Comparison of ENCODE assay signal across 10 cellular contexts in the genomic region with DNA sequence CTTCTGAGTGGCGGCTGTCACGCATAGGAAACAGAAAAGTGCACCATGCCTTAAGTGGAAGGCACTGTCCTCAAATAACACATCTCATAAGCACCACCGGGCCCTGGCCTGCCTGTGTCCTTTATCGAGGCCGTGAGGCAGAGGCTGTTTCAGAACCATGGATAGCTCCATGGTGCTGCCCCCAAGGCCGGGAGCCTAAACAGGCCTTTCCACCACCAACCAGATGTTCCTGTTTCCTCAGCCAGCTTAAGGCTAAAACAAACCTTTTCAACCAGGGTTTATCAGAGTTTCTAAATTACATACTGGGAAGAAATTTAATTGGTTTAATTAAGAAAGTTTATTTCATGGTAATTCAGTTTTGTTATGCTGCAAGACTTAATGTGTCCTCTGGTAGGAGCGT.
DNase-seq lines count a peak whose midpoint lies in the region; ATAC-seq and TF ChIP-seq lines count a peak whose summit lies in the region.
"Had no signal": no experiment of that assay in that cellular context is flagged by ENCODE, and none has a peak within 500 bp of the region (broad histone marks: within the 10 kb centered on the region; RNA-seq: fewer than 3 reads in every experiment).

No MANE protein-coding gene starts in this region.

- peak; percentile 76 for DNase-seq in DMS 273 (lab: John Stamatoyannopoulos, UW; ENCODE audit: unreplicated experiment)
- DNase-seq in DMS 273 treated with DMSO at 0.1 percent for 48 hours (lab: John Stamatoyannopoulos, UW) = no peak
- DNase-seq in NCI-H1048 (lab: John Stamatoyannopoulos, UW) = peak; percentile 14
- DNase-seq in colonic mucosa = peak; percentile 21
- DNase-seq in neural crest cell (ENCODE audit: low read depth, low spot score) = peak; percentile 16
- DNase-seq in T1000 (lab: John Stamatoyannopoulos, UW) = no peak

- H3K4me1 Mint-ChIP-seq in neural crest cell = no peaks in the 10 kb centered on the region
- no peaks in the 10 kb centered on the region for H3K4me1 Mint-ChIP-seq in stimulated activated memory B cell treated with anti-CD40 and anti-IgM and Interleukin-4, amounts not matched to agents 10 μg/mL and 1 μg/mL and 100 μg/mL, for 72 hours
- H3K4me1 Mint-ChIP-seq: immature natural killer cell had no signal

- H3K9me3 ChIP-seq in colonic mucosa = no peaks in the 10 kb centered on the region

- TF ChIP-seq CTCF in colonic mucosa (IDR thresholded peaks at IDR 0.05) = no peak
- TF ChIP-seq CTCF in neural crest cell (conservative IDR thresholded peaks at IDR 0.05) = no peak

- H3K4me3 Mint-ChIP-seq in neural crest cell = no peak overlapping the region
- no peak overlapping the region for H3K4me3 Mint-ChIP-seq in stimulated activated memory B cell treated with anti-CD40 and anti-IgM and Interleukin-4, amounts not matched to agents 10 μg/mL and 1 μg/mL and 100 μg/mL, for 72 hours
- H3K4me3 Mint-ChIP-seq: immature natural killer cell had no signal

- H3K27ac Mint-ChIP-seq in neural crest cell (ENCODE audit: unreplicated experiment) = no peak overlapping the region
- no peak overlapping the region for H3K27ac Mint-ChIP-seq in stimulated activated memory B cell treated with anti-CD40 and anti-IgM and Interleukin-4, amounts not matched to agents 10 μg/mL and 1 μg/mL and 100 μg/mL, for 72 hours
- H3K27ac Mint-ChIP-seq: immature natural killer cell had no signal

- H3K9ac ChIP-seq in colonic mucosa (ENCODE audit: low read depth in 2 of 2, low read length in 2 of 2) = no peak overlapping the region

- intact Hi-C loops in colonic mucosa (cut with DNase I) = no loop called here

- no peaks in the 10 kb centered on the region for H3K36me3 ChIP-seq in colonic mucosa

- no peak for ATAC-seq in stimulated activated memory B cell treated with anti-CD40 and anti-IgM and Interleukin-4, amounts not matched to agents 10 μg/mL and 1 μg/mL and 100 μg/mL, for 72 hours
- ATAC-seq in GM21381 (IDR thresholded peaks at IDR 0.05; ENCODE audit: unreplicated experiment) = no peak

- H3K4me1 ChIP-seq in colonic mucosa = no peaks in the 10 kb centered on the region

- H3K27me3 ChIP-seq in colonic mucosa = no peaks in the 10 kb centered on the region

- H3K27ac ChIP-seq in colonic mucosa = no peak overlapping the region
- H3K27ac ChIP-seq: 22Rv1 had no signal

- no peak overlapping the region for H3K4me3 ChIP-seq in colonic mucosa

- H3K9me3 Mint-ChIP-seq in neural crest cell = peaks cover 9% of the 10 kb centered on the region
- no peaks in the 10 kb centered on the region for H3K9me3 Mint-ChIP-seq in stimulated activated memory B cell treated with anti-CD40 and anti-IgM and Interleukin-4, amounts not matched to agents 10 μg/mL and 1 μg/mL and 100 μg/mL, for 72 hours
- H3K9me3 Mint-ChIP-seq: immature natural killer cell had no signal

- H3K36me3 Mint-ChIP-seq in neural crest cell (ENCODE audit: low read depth) = no peaks in the 10 kb centered on the region
- H3K36me3 Mint-ChIP-seq in stimulated activated memory B cell treated with anti-CD40 and anti-IgM and Interleukin-4, amounts not matched to agents 10 μg/mL and 1 μg/mL and 100 μg/mL, for 72 hours = no peaks in the 10 kb centered on the region
- H3K36me3 Mint-ChIP-seq: immature natural killer cell had no signal

- H3K27me3 Mint-ChIP-seq in neural crest cell (ENCODE audit: low read depth) = no peaks in the 10 kb centered on the region
- H3K27me3 Mint-ChIP-seq in stimulated activated memory B cell treated with anti-CD40 and anti-IgM and Interleukin-4, amounts not matched to agents 10 μg/mL and 1 μg/mL and 100 μg/mL, for 72 hours = no peaks in the 10 kb centered on the region

Comparison
In these comparisons a context has a peak if more than half of its experiments do, and no peak if none do; other contexts are left out.
1. DNase-seq: peak in DMS 273 (single experiment), NCI-H1048 (single experiment), colonic mucosa (single experiment) and neural crest cell (single experiment); none in DMS 273 treated with DMSO at 0.1 percent for 48 hours (single experiment) and T1000 (single experiment).